Comparison of ENCODE assay signal across 1 cellular context in genomic region chr14:72925171-72925759, GRCh38.
TF ChIP-seq lines count a peak whose summit lies in the region.

No MANE protein-coding gene starts in this region.

TF ChIP-seq in GM12878, 131 proteins besides CTCF, POLR2A, EP300 and RAD21:
- TF ChIP-seq, protein P1, sequence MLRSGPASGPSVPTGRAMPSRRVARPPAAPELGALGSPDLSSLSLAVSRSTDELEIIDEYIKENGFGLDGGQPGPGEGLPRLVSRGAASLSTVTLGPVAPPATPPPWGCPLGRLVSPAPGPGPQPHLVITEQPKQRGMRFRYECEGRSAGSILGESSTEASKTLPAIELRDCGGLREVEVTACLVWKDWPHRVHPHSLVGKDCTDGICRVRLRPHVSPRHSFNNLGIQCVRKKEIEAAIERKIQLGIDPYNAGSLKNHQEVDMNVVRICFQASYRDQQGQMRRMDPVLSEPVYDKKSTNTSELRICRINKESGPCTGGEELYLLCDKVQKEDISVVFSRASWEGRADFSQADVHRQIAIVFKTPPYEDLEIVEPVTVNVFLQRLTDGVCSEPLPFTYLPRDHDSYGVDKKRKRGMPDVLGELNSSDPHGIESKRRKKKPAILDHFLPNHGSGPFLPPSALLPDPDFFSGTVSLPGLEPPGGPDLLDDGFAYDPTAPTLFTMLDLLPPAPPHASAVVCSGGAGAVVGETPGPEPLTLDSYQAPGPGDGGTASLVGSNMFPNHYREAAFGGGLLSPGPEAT (IDR thresholded peaks at IDR 0.05; ENCODE audit: low read depth), result no peak
- TF ChIP-seq RBBP5 (conservative IDR thresholded peaks at IDR 0.05) (no peak), NRF1 (conservative IDR thresholded peaks at IDR 0.05; ENCODE audit: low read depth, low read length) (no peak), ZNF274 (IDR thresholded peaks at IDR 0.05; ENCODE audit: insufficient read depth, insufficient read length) (no peak), CREM (IDR thresholded peaks at IDR 0.05; ENCODE audit: low read depth) (no peak), SUPT20H (IDR thresholded peaks at IDR 0.05; ENCODE audit: borderline replicate concordance, control insufficient read depth, low read depth, low read length) (no peak), STAT1 (conservative IDR thresholded peaks at IDR 0.05) (no peak), YY1 (IDR thresholded peaks at IDR 0.05; ENCODE audit: low read depth, low read length) (no peak), CEBPZ (IDR thresholded peaks at IDR 0.05; ENCODE audit: low read depth, low read length) (no peak), HDGF (IDR thresholded peaks at IDR 0.05) (no peak), E2F8 (IDR thresholded peaks at IDR 0.05; ENCODE audit: low read depth, partially characterized antibody) (no peak), ESRRA (IDR thresholded peaks at IDR 0.05; ENCODE audit: low read length) (no peak), MEF2B (IDR thresholded peaks at IDR 0.05; ENCODE audit: partially characterized antibody, poor library complexity, severe bottlenecking) (no peak)
